Comparison of ENCODE assay signal across 26 cellular contexts in genomic region chr14:75186953-75187352, GRCh38.
"Had no signal": no experiment of that assay in that cellular context is flagged by ENCODE, and none has a peak within 500 bp of the region (broad histone marks: within the 10 kb centered on the region; RNA-seq: fewer than 3 reads in every experiment).

No MANE protein-coding gene starts in this region.

- H3K36me3 ChIP-seq: prostate gland, suprapubic skin, thyroid gland had no signal

- H3K27ac Mint-ChIP-seq: endodermal cell; naive thymus-derived CD4-positive, alpha-beta T cell; nephron progenitor cell; type B pancreatic cell had no signal

- H2AFZ ChIP-seq: hepatocyte, parathyroid adenoma had no signal

- DNase-seq: effector CD4-positive, alpha-beta T cell; endodermal cell; erythroblast; foreskin keratinocyte; head of caudate nucleus; kidney; left colon; left ventricle myocardium superior; mesendoderm; naive thymus-derived CD4-positive, alpha-beta T cell; nephron progenitor cell; retina; stimulated activated CD4-positive, alpha-beta T cell treated with anti-CD3 and anti-CD28 coated beads, Interleukin-12 subunit alpha, Interleukin-12 subunit beta, amount 100 ng/mL, for 4 hours; stimulated activated naive CD8-positive, alpha-beta T cell treated with anti-CD3 and anti-CD28 coated beads, Interleukin-15, Interleukin-2, amounts not matched to agents 100 U/mL and 50 U/mL, for 24 hours; thyroid gland had no signal

- H3K27ac ChIP-seq: foreskin keratinocyte, hepatocyte, parathyroid adenoma, prostate gland, skin epidermis, suprapubic skin, thyroid gland had no signal

- H3K4me3 ChIP-seq: hepatocyte, lung, prostate gland, skin epidermis, suprapubic skin, thyroid gland had no signal

- H3K4me1 Mint-ChIP-seq: endodermal cell had no signal

- H3K4me1 ChIP-seq: foreskin keratinocyte, prostate gland had no signal

- ATAC-seq: foreskin keratinocyte; left colon; left ventricle myocardium superior; naive thymus-derived CD4-positive, alpha-beta T cell; sciatic nerve; stimulated activated naive CD8-positive, alpha-beta T cell treated with anti-CD3 and anti-CD28 coated beads, Interleukin-15, Interleukin-2, amounts not matched to agents 100 U/mL and 50 U/mL, for 24 hours had no signal

- H3K36me3 Mint-ChIP-seq: naive thymus-derived CD4-positive, alpha-beta T cell; type B pancreatic cell had no signal

- H3K4me2 ChIP-seq: hepatocyte had no signal

- H3K4me3 Mint-ChIP-seq: endodermal cell; naive thymus-derived CD4-positive, alpha-beta T cell; nephron progenitor cell; type B pancreatic cell had no signal

- H3K79me2 ChIP-seq: hepatocyte, parathyroid adenoma had no signal

- H3K27me3 ChIP-seq: foreskin keratinocyte, hepatocyte, suprapubic skin, thyroid gland had no signal

- H3K9ac ChIP-seq: parathyroid adenoma had no signal

- H3K9me3 Mint-ChIP-seq: endodermal cell; naive thymus-derived CD4-positive, alpha-beta T cell; nephron progenitor cell; type B pancreatic cell had no signal

- FAIRE-seq: colon, endothelial cell of umbilical vein, kidney, urothelium cell line had no signal

- H3K9me3 ChIP-seq: prostate gland, suprapubic skin, thyroid gland had no signal
